In genomic region chrX:40009462-40009851, GRCh38 we compare ENCODE assay signal across 11 cellular contexts.
DNase-seq lines count a peak whose midpoint lies in the region; ATAC-seq and TF ChIP-seq lines count a peak whose summit lies in the region.
"Had no signal": no experiment of that assay in that cellular context is flagged by ENCODE, and none has a peak within 500 bp of the region (broad histone marks: within the 10 kb centered on the region; RNA-seq: fewer than 3 reads in every experiment).

No MANE protein-coding gene starts in this region.

- peak overlapping the region; percentile 39; the same call in 1 of the 2 replicates for H3K27ac ChIP-seq in HUES6 (ENCODE audit: low read depth, low read length)
- H3K27ac ChIP-seq: gastroesophageal sphincter, RWPE1 had no signal

- no peaks in the 10 kb centered on the region for H3K9me3 ChIP-seq in BE2C
- no peaks in the 10 kb centered on the region for H3K9me3 ChIP-seq in HUES6 (ENCODE audit: control insufficient read depth, insufficient read depth, low read depth, low read length)
- H3K9me3 ChIP-seq: gastroesophageal sphincter had no signal

- intact Hi-C loops in posterior vena cava (cut with DNase I), result loop anchor here in 1 of 2 donors (5.0 kb wide), 1 partner anchor 192 kb away; no protein-coding TSS in a partner anchor

- DNase-seq in BE2C, result peak; percentile 60
- DNase-seq in central memory CD8-positive, alpha-beta T cell (ENCODE audit: low spot score in 2 of 2), result no peak
- no peak for DNase-seq in SIG-M5 (lab: John Stamatoyannopoulos, UW)
- DNase-seq in activated gamma-delta T cell (lab: John Stamatoyannopoulos, UW), result no peak
- DNase-seq in posterior vena cava (ENCODE audit: low spot score), result no peak
- DNase-seq: HCEC 1CT had no signal

- H3K4me3 Mint-ChIP-seq in central memory CD8-positive, alpha-beta T cell, result peak overlapping the region; percentile 63
- peak overlapping the region; percentile 72 to 76 (median 76) for H3K4me3 Mint-ChIP-seq in nephron

- H3K4me3 ChIP-seq in BE2C (ENCODE audit: low read depth, low read length), result peak overlapping the region; percentile 47
- H3K4me3 ChIP-seq in HUES6 (ENCODE audit: low read depth, low read length), result peak overlapping the region; percentile 69

- H3K27me3 ChIP-seq in BE2C (no peaks in the 10 kb centered on the region), HUES6 (ENCODE audit: control insufficient read depth, insufficient read depth, low read length) (peaks cover 88% of the 10 kb centered on the region)
- H3K27me3 ChIP-seq: gastroesophageal sphincter had no signal

- H3K4me1 ChIP-seq in BE2C (peaks cover 11% of the 10 kb centered on the region; the same call in 1 of the 2 replicates), HUES6 (ENCODE audit: control insufficient read depth, insufficient read depth, low read length) (peaks cover 49% of the 10 kb centered on the region)

- peak overlapping the region; percentile 92 for H3K9ac ChIP-seq in HUES6 (ENCODE audit: low read length)

- peaks cover 8% of the 10 kb centered on the region for H3K36me3 Mint-ChIP-seq in central memory CD8-positive, alpha-beta T cell (ENCODE audit: insufficient read depth)
- H3K36me3 Mint-ChIP-seq in nephron (ENCODE audit: low read depth), result no peaks in the 10 kb centered on the region

- H3K9me3 Mint-ChIP-seq in central memory CD8-positive, alpha-beta T cell, result no peaks in the 10 kb centered on the region
- H3K9me3 Mint-ChIP-seq in nephron, result peaks cover 2% of the 10 kb centered on the region

- peaks cover 26% of the 10 kb centered on the region for H3K27me3 Mint-ChIP-seq in central memory CD8-positive, alpha-beta T cell
- H3K27me3 Mint-ChIP-seq in nephron (ENCODE audit: low read depth), result peaks cover 23% of the 10 kb centered on the region

- H3K27ac Mint-ChIP-seq in central memory CD8-positive, alpha-beta T cell (ENCODE audit: low read depth), result no peak overlapping the region
- peak overlapping the region; percentile 64 to 81 (median 78) for H3K27ac Mint-ChIP-seq in nephron

- TF ChIP-seq CTCF in BE2C (IDR thresholded peaks at IDR 0.05; ENCODE audit: low read depth, low read length) (no peak), nephron (IDR thresholded peaks at IDR 0.05; ENCODE audit: unreplicated experiment in 3 of 3) (no peak)

- H3K4me1 Mint-ChIP-seq in central memory CD8-positive, alpha-beta T cell, result peaks cover 17% of the 10 kb centered on the region
- H3K4me1 Mint-ChIP-seq in nephron, result peaks cover 56% of the 10 kb centered on the region

- H3K36me3 ChIP-seq in BE2C, result no peaks in the 10 kb centered on the region
- no peaks in the 10 kb centered on the region for H3K36me3 ChIP-seq in HUES6 (ENCODE audit: control insufficient read depth, insufficient read depth, low read length)
- H3K36me3 ChIP-seq: gastroesophageal sphincter had no signal

- no peak for ATAC-seq in central memory CD8-positive, alpha-beta T cell (replicated peaks; ENCODE audit: extremely low read depth, poor library complexity, severe bottlenecking)
- no peak for ATAC-seq in HG03571 (IDR thresholded peaks at IDR 0.05; ENCODE audit: unreplicated experiment)
- ATAC-seq: gastroesophageal sphincter had no signal
